In the genomic region with DNA sequence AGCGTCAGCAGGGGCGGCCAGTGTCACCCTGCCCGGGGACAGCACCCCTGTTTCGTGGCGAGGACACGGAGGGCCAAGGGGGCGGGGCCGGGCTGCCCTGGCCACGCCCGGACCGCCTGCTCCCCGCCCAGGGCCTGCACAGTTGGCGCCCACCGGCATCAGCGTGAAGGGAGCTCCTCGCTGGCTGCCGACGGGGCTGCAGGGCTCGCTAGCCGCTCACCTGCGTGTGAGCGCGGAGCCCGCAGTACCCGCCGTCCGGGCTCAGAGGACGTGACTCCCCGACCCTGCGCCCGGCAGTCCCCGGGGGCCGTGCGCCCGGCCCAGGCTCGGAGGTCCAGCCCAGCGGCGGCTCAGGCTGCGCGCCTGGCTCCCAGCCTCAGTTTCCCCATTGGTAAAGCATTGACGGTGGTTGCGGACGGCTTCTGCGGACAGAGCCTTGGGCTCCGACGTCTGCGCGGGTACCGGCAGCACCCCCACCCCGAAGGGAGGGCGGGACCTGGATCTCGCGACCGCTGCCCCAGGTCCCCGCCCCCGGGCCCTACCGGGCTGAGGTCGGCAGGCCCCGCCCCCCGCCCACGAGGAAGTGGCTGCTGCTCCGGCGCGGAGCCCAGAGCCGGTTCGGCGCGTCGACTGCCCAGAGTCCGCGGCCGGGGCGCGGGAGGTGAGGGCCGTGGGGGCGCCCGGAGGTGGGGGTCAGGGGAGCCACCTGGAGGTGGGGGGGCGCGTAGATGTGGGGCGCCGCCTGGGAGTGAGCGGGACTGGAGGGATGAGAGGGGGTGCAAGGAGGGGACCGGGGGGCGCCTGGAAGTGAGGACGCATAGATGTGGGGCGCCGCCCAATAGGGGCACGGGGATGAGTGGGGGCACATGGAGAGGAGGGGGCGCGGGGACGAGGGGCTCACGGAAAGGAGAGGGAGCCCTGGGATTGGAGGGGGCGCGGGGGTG, we compare ENCODE assay signal across 1 cellular context.
TF ChIP-seq lines count a peak whose summit lies in the region.

A gene (plus strand): TSS at position 610 of the 944 bp plus-strand sequence. CDS start 10,985 bp downstream, outside the sequence.

TF ChIP-seq in HepG2, 621 proteins besides CTCF, POLR2A, EP300 and RAD21 (continued from another document and continues in another):
- TF ChIP-seq HNF4G (IDR thresholded peaks at IDR 0.05; ENCODE audit: borderline replicate concordance, low read depth, low read length) (no peak), HNF4G (CRISPR knock-in tag; IDR thresholded peaks at IDR 0.05; ENCODE audit: borderline replicate concordance, low read depth) (no peak), FOXJ3 (CRISPR knock-in tag; IDR thresholded peaks at IDR 0.05; ENCODE audit: borderline replicate concordance) (no peak), ZNF615 (CRISPR knock-in tag; IDR thresholded peaks at IDR 0.05; ENCODE audit: borderline replicate concordance) (no peak), PHF20 (CRISPR knock-in tag; IDR thresholded peaks at IDR 0.05) (no peak), BCL6 (CRISPR knock-in tag; IDR thresholded peaks at IDR 0.05) (no peak), CBX2 (IDR thresholded peaks at IDR 0.05; ENCODE audit: low read depth, low read length) (no peak), CBX2 (CRISPR knock-in tag; IDR thresholded peaks at IDR 0.05; ENCODE audit: low read depth) (no peak), ZNF776 (CRISPR knock-in tag; IDR thresholded peaks at IDR 0.05) (peak; percentile 83; the same call in 1 of the 2 replicates), CHD2 (IDR thresholded peaks at IDR 0.05; ENCODE audit: low read depth, low read length) (peak; percentile 84), GTF2F1 (IDR thresholded peaks at IDR 0.05; ENCODE audit: low read length) (no peak), GATAD2A (CRISPR knock-in tag; IDR thresholded peaks at IDR 0.05) (no peak), ZNF552 (CRISPR knock-in tag; IDR thresholded peaks at IDR 0.05; ENCODE audit: borderline replicate concordance) (no peak), THAP11 (CRISPR knock-in tag; IDR thresholded peaks at IDR 0.05) (no peak), MTA3 (CRISPR knock-in tag; IDR thresholded peaks at IDR 0.05) (no peak), ATM (IDR thresholded peaks at IDR 0.05; ENCODE audit: borderline replicate concordance) (no peak), ZBTB38 (CRISPR knock-in tag; IDR thresholded peaks at IDR 0.05) (no peak), PITX1 (CRISPR knock-in tag; IDR thresholded peaks at IDR 0.05) (0 out of 2 replicates have a peak, but pooled peaks have one; percentile 17), ARNT (IDR thresholded peaks at IDR 0.05) (no peak), ZNF224 (CRISPR knock-in tag; IDR thresholded peaks at IDR 0.05) (no peak), BHLHE40 (IDR thresholded peaks at IDR 0.05; ENCODE audit: low read length) (no peak), ZNF124 (CRISPR knock-in tag; IDR thresholded peaks at IDR 0.05) (no peak), NFYC (CRISPR knock-in tag; IDR thresholded peaks at IDR 0.05) (no peak), ELF3 (CRISPR knock-in tag; IDR thresholded peaks at IDR 0.05) (peak; percentile 49; the same call in 1 of the 2 replicates), CREB1 (IDR thresholded peaks at IDR 0.05) (no peak), CREB1 (CRISPR knock-in tag; IDR thresholded peaks at IDR 0.05) (no peak), NCOA2 (CRISPR knock-in tag; IDR thresholded peaks at IDR 0.05) (no peak), AHR (CRISPR knock-in tag; IDR thresholded peaks at IDR 0.05) (no peak), ZMAT3 (CRISPR knock-in tag; conservative IDR thresholded peaks at IDR 0.05) (peak; percentile 78), KLF13 (CRISPR knock-in tag; IDR thresholded peaks at IDR 0.05) (no peak)
- TF ChIP-seq, protein P1, sequence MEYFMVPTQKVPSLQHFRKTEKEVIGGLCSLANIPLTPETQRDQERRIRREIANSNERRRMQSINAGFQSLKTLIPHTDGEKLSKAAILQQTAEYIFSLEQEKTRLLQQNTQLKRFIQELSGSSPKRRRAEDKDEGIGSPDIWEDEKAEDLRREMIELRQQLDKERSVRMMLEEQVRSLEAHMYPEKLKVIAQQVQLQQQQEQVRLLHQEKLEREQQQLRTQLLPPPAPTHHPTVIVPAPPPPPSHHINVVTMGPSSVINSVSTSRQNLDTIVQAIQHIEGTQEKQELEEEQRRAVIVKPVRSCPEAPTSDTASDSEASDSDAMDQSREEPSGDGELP (IDR thresholded peaks at IDR 0.05; ENCODE audit: borderline replicate concordance, low read depth) = no peak; the same call in 1 of the 2 replicates
- TF ChIP-seq, protein P2, sequence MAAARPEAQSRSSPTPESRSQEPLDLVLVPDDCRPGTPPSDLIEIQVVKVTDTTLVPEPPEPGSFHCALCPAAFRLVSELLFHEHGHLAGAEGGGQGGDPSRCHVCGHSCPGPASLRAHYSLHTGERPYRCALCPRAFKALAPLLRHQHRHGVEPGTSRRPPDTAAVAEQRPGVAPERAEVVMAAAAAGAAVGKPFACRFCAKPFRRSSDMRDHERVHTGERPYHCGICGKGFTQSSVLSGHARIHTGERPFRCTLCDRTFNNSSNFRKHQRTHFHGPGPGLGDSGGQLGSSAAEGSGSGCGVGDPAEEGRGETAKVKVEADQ (CRISPR knock-in tag; IDR thresholded peaks at IDR 0.05; ENCODE audit: borderline replicate concordance) = no peak
- TF ChIP-seq, protein P3, sequence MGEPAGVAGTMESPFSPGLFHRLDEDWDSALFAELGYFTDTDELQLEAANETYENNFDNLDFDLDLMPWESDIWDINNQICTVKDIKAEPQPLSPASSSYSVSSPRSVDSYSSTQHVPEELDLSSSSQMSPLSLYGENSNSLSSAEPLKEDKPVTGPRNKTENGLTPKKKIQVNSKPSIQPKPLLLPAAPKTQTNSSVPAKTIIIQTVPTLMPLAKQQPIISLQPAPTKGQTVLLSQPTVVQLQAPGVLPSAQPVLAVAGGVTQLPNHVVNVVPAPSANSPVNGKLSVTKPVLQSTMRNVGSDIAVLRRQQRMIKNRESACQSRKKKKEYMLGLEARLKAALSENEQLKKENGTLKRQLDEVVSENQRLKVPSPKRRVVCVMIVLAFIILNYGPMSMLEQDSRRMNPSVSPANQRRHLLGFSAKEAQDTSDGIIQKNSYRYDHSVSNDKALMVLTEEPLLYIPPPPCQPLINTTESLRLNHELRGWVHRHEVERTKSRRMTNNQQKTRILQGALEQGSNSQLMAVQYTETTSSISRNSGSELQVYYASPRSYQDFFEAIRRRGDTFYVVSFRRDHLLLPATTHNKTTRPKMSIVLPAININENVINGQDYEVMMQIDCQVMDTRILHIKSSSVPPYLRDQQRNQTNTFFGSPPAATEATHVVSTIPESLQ (CRISPR knock-in tag; conservative IDR thresholded peaks at IDR 0.05) = no peak
- TF ChIP-seq, protein P4, sequence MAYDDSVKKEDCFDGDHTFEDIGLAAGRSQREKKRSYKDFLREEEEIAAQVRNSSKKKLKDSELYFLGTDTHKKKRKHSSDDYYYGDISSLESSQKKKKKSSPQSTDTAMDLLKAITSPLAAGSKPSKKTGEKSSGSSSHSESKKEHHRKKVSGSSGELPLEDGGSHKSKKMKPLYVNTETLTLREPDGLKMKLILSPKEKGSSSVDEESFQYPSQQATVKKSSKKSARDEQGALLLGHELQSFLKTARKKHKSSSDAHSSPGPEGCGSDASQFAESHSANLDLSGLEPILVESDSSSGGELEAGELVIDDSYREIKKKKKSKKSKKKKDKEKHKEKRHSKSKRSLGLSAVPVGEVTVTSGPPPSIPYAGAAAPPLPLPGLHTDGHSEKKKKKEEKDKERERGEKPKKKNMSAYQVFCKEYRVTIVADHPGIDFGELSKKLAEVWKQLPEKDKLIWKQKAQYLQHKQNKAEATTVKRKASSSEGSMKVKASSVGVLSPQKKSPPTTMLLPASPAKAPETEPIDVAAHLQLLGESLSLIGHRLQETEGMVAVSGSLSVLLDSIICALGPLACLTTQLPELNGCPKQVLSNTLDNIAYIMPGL (CRISPR knock-in tag; IDR thresholded peaks at IDR 0.05; ENCODE audit: borderline replicate concordance in 1 of 2, low read depth in 1 of 2) = peak in 1 of 2 experiments; percentile 53; a peak in 1 of 4 replicates
- TF ChIP-seq, protein P5, sequence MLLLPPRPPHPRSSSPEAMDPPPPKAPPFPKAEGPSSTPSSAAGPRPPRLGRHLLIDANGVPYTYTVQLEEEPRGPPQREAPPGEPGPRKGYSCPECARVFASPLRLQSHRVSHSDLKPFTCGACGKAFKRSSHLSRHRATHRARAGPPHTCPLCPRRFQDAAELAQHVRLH (CRISPR knock-in tag; IDR thresholded peaks at IDR 0.05; ENCODE audit: borderline replicate concordance, low read depth) = no peak; the same call in 1 of the 2 replicates
- TF ChIP-seq, protein P6, sequence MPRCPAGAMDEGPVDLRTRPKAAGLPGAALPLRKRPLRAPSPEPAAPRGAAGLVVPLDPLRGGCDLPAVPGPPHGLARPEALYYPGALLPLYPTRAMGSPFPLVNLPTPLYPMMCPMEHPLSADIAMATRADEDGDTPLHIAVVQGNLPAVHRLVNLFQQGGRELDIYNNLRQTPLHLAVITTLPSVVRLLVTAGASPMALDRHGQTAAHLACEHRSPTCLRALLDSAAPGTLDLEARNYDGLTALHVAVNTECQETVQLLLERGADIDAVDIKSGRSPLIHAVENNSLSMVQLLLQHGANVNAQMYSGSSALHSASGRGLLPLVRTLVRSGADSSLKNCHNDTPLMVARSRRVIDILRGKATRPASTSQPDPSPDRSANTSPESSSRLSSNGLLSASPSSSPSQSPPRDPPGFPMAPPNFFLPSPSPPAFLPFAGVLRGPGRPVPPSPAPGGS (CRISPR knock-in tag; IDR thresholded peaks at IDR 0.05) = no peak
- TF ChIP-seq, protein P7, sequence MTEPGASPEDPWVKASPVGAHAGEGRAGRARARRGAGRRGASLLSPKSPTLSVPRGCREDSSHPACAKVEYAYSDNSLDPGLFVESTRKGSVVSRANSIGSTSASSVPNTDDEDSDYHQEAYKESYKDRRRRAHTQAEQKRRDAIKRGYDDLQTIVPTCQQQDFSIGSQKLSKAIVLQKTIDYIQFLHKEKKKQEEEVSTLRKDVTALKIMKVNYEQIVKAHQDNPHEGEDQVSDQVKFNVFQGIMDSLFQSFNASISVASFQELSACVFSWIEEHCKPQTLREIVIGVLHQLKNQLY (CRISPR knock-in tag; IDR thresholded peaks at IDR 0.05) = no peak
- TF ChIP-seq, protein P8, sequence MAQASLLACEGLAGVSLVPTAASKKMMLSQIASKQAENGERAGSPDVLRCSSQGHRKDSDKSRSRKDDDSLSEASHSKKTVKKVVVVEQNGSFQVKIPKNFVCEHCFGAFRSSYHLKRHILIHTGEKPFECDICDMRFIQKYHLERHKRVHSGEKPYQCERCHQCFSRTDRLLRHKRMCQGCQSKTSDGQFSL (CRISPR knock-in tag; IDR thresholded peaks at IDR 0.05) = peak; percentile 72; the same call in 1 of the 2 replicates
- TF ChIP-seq, protein P9, sequence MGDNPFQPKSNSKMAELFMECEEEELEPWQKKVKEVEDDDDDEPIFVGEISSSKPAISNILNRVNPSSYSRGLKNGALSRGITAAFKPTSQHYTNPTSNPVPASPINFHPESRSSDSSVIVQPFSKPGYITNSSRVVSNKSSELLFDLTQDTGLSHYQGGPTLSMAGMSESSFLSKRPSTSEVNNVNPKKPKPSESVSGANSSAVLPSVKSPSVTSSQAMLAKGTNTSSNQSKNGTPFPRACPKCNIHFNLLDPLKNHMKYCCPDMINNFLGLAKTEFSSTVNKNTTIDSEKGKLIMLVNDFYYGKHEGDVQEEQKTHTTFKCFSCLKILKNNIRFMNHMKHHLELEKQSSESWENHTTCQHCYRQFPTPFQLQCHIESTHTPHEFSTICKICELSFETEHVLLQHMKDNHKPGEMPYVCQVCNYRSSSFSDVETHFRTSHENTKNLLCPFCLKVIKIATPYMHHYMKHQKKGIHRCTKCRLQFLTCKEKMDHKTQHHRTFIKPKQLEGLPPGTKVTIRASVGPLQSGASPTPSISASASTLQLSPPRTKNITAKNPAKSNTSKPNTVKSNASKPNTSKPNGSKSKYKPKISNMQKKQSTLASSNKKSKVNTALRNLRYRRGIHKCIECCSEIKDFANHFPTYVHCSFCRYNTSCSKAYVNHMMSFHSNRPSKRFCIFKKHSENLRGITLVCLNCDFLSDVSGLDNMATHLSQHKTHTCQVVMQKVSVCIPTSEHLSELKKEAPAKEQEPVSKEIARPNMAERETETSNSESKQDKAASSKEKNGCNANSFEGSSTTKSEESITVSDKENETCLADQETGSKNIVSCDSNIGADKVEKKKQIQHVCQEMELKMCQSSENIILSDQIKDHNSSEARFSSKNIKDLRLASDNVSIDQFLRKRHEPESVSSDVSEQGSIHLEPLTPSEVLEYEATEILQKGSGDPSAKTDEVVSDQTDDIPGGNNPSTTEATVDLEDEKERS (CRISPR knock-in tag; IDR thresholded peaks at IDR 0.05) = no peak
- TF ChIP-seq, protein P10, sequence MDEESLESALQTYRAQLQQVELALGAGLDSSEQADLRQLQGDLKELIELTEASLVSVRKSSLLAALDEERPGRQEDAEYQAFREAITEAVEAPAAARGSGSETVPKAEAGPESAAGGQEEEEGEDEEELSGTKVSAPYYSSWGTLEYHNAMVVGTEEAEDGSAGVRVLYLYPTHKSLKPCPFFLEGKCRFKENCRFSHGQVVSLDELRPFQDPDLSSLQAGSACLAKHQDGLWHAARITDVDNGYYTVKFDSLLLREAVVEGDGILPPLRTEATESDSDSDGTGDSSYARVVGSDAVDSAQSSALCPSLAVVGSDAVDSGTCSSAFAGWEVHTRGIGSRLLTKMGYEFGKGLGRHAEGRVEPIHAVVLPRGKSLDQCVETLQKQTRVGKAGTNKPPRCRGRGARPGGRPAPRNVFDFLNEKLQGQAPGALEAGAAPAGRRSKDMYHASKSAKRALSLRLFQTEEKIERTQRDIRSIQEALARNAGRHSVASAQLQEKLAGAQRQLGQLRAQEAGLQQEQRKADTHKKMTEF (CRISPR knock-in tag; IDR thresholded peaks at IDR 0.05) = peak; percentile 61; the same call in 1 of the 2 replicates
- TF ChIP-seq, protein P11, sequence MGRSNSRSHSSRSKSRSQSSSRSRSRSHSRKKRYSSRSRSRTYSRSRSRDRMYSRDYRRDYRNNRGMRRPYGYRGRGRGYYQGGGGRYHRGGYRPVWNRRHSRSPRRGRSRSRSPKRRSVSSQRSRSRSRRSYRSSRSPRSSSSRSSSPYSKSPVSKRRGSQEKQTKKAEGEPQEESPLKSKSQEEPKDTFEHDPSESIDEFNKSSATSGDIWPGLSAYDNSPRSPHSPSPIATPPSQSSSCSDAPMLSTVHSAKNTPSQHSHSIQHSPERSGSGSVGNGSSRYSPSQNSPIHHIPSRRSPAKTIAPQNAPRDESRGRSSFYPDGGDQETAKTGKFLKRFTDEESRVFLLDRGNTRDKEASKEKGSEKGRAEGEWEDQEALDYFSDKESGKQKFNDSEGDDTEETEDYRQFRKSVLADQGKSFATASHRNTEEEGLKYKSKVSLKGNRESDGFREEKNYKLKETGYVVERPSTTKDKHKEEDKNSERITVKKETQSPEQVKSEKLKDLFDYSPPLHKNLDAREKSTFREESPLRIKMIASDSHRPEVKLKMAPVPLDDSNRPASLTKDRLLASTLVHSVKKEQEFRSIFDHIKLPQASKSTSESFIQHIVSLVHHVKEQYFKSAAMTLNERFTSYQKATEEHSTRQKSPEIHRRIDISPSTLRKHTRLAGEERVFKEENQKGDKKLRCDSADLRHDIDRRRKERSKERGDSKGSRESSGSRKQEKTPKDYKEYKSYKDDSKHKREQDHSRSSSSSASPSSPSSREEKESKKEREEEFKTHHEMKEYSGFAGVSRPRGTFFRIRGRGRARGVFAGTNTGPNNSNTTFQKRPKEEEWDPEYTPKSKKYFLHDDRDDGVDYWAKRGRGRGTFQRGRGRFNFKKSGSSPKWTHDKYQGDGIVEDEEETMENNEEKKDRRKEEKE (IDR thresholded peaks at IDR 0.05) = no peak
- TF ChIP-seq, protein P12, sequence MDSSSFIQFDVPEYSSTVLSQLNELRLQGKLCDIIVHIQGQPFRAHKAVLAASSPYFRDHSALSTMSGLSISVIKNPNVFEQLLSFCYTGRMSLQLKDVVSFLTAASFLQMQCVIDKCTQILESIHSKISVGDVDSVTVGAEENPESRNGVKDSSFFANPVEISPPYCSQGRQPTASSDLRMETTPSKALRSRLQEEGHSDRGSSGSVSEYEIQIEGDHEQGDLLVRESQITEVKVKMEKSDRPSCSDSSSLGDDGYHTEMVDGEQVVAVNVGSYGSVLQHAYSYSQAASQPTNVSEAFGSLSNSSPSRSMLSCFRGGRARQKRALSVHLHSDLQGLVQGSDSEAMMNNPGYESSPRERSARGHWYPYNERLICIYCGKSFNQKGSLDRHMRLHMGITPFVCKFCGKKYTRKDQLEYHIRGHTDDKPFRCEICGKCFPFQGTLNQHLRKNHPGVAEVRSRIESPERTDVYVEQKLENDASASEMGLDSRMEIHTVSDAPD (CRISPR knock-in tag; IDR thresholded peaks at IDR 0.05) = no peak
